Comparison of ENCODE assay signal across 18 cellular contexts in the genomic region with DNA sequence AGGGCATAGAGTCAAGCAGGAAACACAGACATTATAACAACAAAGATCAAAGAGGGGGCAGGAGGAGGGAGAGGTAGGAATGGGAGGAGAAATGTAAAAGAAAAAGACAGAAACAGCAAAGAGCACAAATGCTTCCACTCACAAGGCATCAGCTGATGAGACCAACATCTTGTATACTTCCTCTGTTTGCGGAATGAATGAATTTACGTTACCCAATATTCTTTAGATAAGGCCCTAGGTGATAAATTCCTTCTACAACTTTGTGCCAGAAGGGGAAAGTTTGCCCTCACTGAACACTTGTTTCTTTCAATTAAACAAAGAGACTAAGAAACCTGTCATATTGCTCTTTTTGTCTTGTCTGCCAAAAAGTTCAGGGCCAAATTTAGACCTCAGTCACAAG.
"Had no signal": no experiment of that assay in that cellular context is flagged by ENCODE, and none has a peak within 500 bp of the region (broad histone marks: within the 10 kb centered on the region; RNA-seq: fewer than 3 reads in every experiment).

No MANE protein-coding gene starts in this region.

- H3K9me3 ChIP-seq: ovary, stomach, thoracic aorta had no signal

- H3K36me3 ChIP-seq: ovary, stomach, thoracic aorta had no signal

- H3K4me3 Mint-ChIP-seq: activated CD4-positive, alpha-beta T cell treated with anti-CD3 and anti-CD28 coated beads for 36 hours; activated CD8-positive, alpha-beta T cell treated with anti-CD3 and anti-CD28 coated beads, Interleukin-2, amount 10 ng/mL, durations not matched to agents 7 days and 5 days; activated naive CD8-positive, alpha-beta T cell treated with anti-CD3 and anti-CD28 coated beads, Interleukin-2, amount 50 U/mL, for 24 hours; immature natural killer cell; neural crest cell had no signal

- H3K4me1 Mint-ChIP-seq: activated CD4-positive, alpha-beta T cell treated with anti-CD3 and anti-CD28 coated beads for 36 hours; activated naive CD8-positive, alpha-beta T cell treated with anti-CD3 and anti-CD28 coated beads, Interleukin-2, amount 50 U/mL, for 24 hours; immature natural killer cell had no signal

- H3K4me1 ChIP-seq: stomach had no signal

- H3K36me3 Mint-ChIP-seq: immature natural killer cell had no signal

- H3K27me3 Mint-ChIP-seq: activated CD4-positive, alpha-beta T cell treated with anti-CD3 and anti-CD28 coated beads for 36 hours had no signal

- H3K27ac ChIP-seq: ovary, skin epidermis, stomach, thoracic aorta, VCaP had no signal

- H3K9me3 Mint-ChIP-seq: activated naive CD8-positive, alpha-beta T cell treated with anti-CD3 and anti-CD28 coated beads, Interleukin-2, amount 50 U/mL, for 24 hours; neural crest cell had no signal

- H3K4me3 ChIP-seq: ovary, skin epidermis, stomach, thoracic aorta had no signal

- DNase-seq: activated CD4-positive, alpha-beta T cell treated with anti-CD3 and anti-CD28 coated beads for 36 hours; activated CD8-positive, alpha-beta memory T cell treated with anti-CD3 and anti-CD28 coated beads, Interleukin-2, amount 50 U/mL, for 48 hours; activated CD8-positive, alpha-beta T cell treated with anti-CD3 and anti-CD28 coated beads, Interleukin-2, amount 10 ng/mL, durations not matched to agents 7 days and 5 days; activated naive CD4-positive, alpha-beta T cell treated with Interleukin-2 at 50 U/mL for 16 hours; activated naive CD8-positive, alpha-beta T cell treated with anti-CD3 and anti-CD28 coated beads, Interleukin-2, amount 50 U/mL, for 24 hours; central memory CD4-positive, alpha-beta T cell; cortex of kidney; effector CD8-positive, alpha-beta T cell; immature natural killer cell; left colon; mammary epithelial cell; ovary; stomach; T-helper 1 cell had no signal

- H3K27me3 ChIP-seq: ovary, stomach had no signal

- ATAC-seq: activated CD4-positive, alpha-beta T cell treated with anti-CD3 and anti-CD28 coated beads for 36 hours; activated CD8-positive, alpha-beta T cell treated with anti-CD3 and anti-CD28 coated beads, Interleukin-2, amount 10 ng/mL, durations not matched to agents 7 days and 5 days; activated naive CD8-positive, alpha-beta T cell treated with anti-CD3 and anti-CD28 coated beads, Interleukin-2, amount 50 U/mL, for 24 hours; left colon had no signal

- H3K27ac Mint-ChIP-seq: activated CD4-positive, alpha-beta T cell treated with anti-CD3 and anti-CD28 coated beads for 36 hours; activated CD8-positive, alpha-beta T cell treated with anti-CD3 and anti-CD28 coated beads, Interleukin-2, amount 10 ng/mL, durations not matched to agents 7 days and 5 days; activated naive CD8-positive, alpha-beta T cell treated with anti-CD3 and anti-CD28 coated beads, Interleukin-2, amount 50 U/mL, for 24 hours; immature natural killer cell had no signal
